ENCODE assay signal across 8 cellular contexts in genomic region chr20:37901667-37902503, GRCh38. TPM values are rescaled to one million over a fixed set of nuclear protein-coding genes. Genes with fewer than 3 reads are reported as not detected.
DNase-seq lines count a peak whose midpoint lies in the region; TF ChIP-seq lines count a peak whose summit lies in the region.

No MANE protein-coding gene starts in this region.

- H3K4me1 Mint-ChIP-seq in activated CD4-positive, alpha-beta T cell treated with anti-CD3 and anti-CD28 coated beads, Interleukin-2, amount 10 ng/mL, durations not matched to agents 24 days and 14 days, result peaks cover 10% of the 10 kb centered on the region

- H2AFZ ChIP-seq in Loucy (ENCODE audit: low read length), result no peak overlapping the region
- no peak overlapping the region for H2AFZ ChIP-seq in neuron (ENCODE audit: low read depth, low read length)

- H3K9ac ChIP-seq in Loucy (ENCODE audit: low read depth, low read length, poor library complexity, severe bottlenecking), result no peak overlapping the region

- peaks cover 2% of the 10 kb centered on the region for H3K36me3 Mint-ChIP-seq in activated CD4-positive, alpha-beta T cell treated with anti-CD3 and anti-CD28 coated beads, Interleukin-2, amount 10 ng/mL, durations not matched to agents 24 days and 14 days (ENCODE audit: low read depth)

- H3F3A ChIP-seq in Loucy (ENCODE audit: low read depth), result no peaks in the 10 kb centered on the region

- H4K20me1 ChIP-seq in Loucy (ENCODE audit: insufficient read depth, low read length, poor library complexity, severe bottlenecking), result no peaks in the 10 kb centered on the region

- H3K9me3 Mint-ChIP-seq in activated CD4-positive, alpha-beta T cell treated with anti-CD3 and anti-CD28 coated beads, Interleukin-2, amount 10 ng/mL, durations not matched to agents 24 days and 14 days, result no peaks in the 10 kb centered on the region

- H3K36me3 ChIP-seq in Loucy (ENCODE audit: insufficient read depth, low read length), result no peaks in the 10 kb centered on the region
- H3K36me3 ChIP-seq in neuron (ENCODE audit: insufficient read depth, low read length), result no peaks in the 10 kb centered on the region

- H3K9me2 ChIP-seq in Loucy (replicated peaks; ENCODE audit: low read depth, low read length), result no peaks in the 10 kb centered on the region

- peak overlapping the region; percentile 11 for H3K4me3 Mint-ChIP-seq in activated CD4-positive, alpha-beta T cell treated with anti-CD3 and anti-CD28 coated beads, Interleukin-2, amount 10 ng/mL, durations not matched to agents 24 days and 14 days

- TF ChIP-seq CTCF in Loucy (conservative IDR thresholded peaks at IDR 0.05; ENCODE audit: low read length) (peak; percentile 45), foreskin fibroblast (IDR thresholded peaks at IDR 0.05; ENCODE audit: low read depth, low read length) (peak; percentile 45)

- no peak for DNase-seq in activated CD4-positive, alpha-beta T cell treated with anti-CD3 and anti-CD28 coated beads, Interleukin-2, amount 10 ng/mL, durations not matched to agents 24 days and 14 days
- no peak for DNase-seq in activated CD4-positive, alpha-beta T cell treated with anti-CD3 and anti-CD28 coated beads for 4 hours
- DNase-seq in SW480 (ENCODE audit: low spot score), result peak; percentile 69
- DNase-seq in foreskin fibroblast, result peak; percentile 32 to 68
- DNase-seq in AML-193 (lab: John Stamatoyannopoulos, UW), result no peak
- DNase-seq in stimulated activated CD4-positive, alpha-beta T cell treated with anti-CD3 and anti-CD28 coated beads, Interleukin-4, amount 100 ng/mL, for 24 hours, result no peak

- no peaks in the 10 kb centered on the region for H3K79me2 ChIP-seq in Loucy (ENCODE audit: insufficient read depth, low read length)

- no peaks in the 10 kb centered on the region for H3K9me3 ChIP-seq in Loucy (ENCODE audit: insufficient read depth, low read depth, low read length)
- H3K9me3 ChIP-seq in neuron (ENCODE audit: low read length), result no peaks in the 10 kb centered on the region

- peaks cover 47% of the 10 kb centered on the region for H3K27me3 Mint-ChIP-seq in activated CD4-positive, alpha-beta T cell treated with anti-CD3 and anti-CD28 coated beads, Interleukin-2, amount 10 ng/mL, durations not matched to agents 24 days and 14 days

- H3K4me1 ChIP-seq in Loucy (ENCODE audit: insufficient read depth, low read length, poor library complexity, severe bottlenecking), result no peaks in the 10 kb centered on the region
- peaks cover 24% of the 10 kb centered on the region for H3K4me1 ChIP-seq in neuron (ENCODE audit: insufficient read depth, low read length)

- intact Hi-C loops in activated CD4-positive, alpha-beta T cell treated with anti-CD3 and anti-CD28 coated beads, Interleukin-2, amount 10 ng/mL, durations not matched to agents 24 days and 14 days (cut with micrococcal nuclease), result loop anchor here (5.0 to 10.0 kb wide), 2 partner anchors 90 to 337 kb away; no protein-coding TSS in a partner anchor

- H3K4me3 ChIP-seq in Loucy (ENCODE audit: low read length, poor library complexity, severe bottlenecking) (no peak overlapping the region), foreskin fibroblast (ENCODE audit: low read depth in 1 of 2, low read length in 2 of 2) (no peak overlapping the region), neuron (ENCODE audit: low read length) (peak overlapping the region; percentile 43)

- no peaks in the 10 kb centered on the region for H3K27me3 ChIP-seq in Loucy (ENCODE audit: insufficient read depth, low read length, poor library complexity, severe bottlenecking)
- no peaks in the 10 kb centered on the region for H3K27me3 ChIP-seq in neuron (ENCODE audit: insufficient read depth, low read length)

- H3K4me2 ChIP-seq in Loucy (ENCODE audit: low read depth, low read length, poor library complexity, severe bottlenecking), result no peak overlapping the region

- H3K27ac Mint-ChIP-seq in activated CD4-positive, alpha-beta T cell treated with anti-CD3 and anti-CD28 coated beads, Interleukin-2, amount 10 ng/mL, durations not matched to agents 24 days and 14 days, result peak overlapping the region; percentile 54

RNA-seq across cellular contexts. Expression of gene VSTM2L, which starts 1.0 kb away (rescaled TPM):
- total RNA-seq in activated CD4-positive, alpha-beta T cell treated with anti-CD3 and anti-CD28 coated beads, Interleukin-2, amount 10 ng/mL, durations not matched to agents 24 days and 14 days, result 0.09 TPM in 1 of 2 replicates, not detected in the other

Comparison
In these comparisons a context has a peak if more than half of its experiments do, and no peak if none do; other contexts are left out.
1. DNase-seq: peak in SW480 (single experiment) and foreskin fibroblast (2 of 2); none in activated CD4-positive, alpha-beta T cell treated with anti-CD3 and anti-CD28 coated beads, Interleukin-2, amount 10 ng/mL, durations not matched to agents 24 days and 14 days (single experiment), activated CD4-positive, alpha-beta T cell treated with anti-CD3 and anti-CD28 coated beads for 4 hours (0 of 2), AML-193 (0 of 2) and stimulated activated CD4-positive, alpha-beta T cell treated with anti-CD3 and anti-CD28 coated beads, Interleukin-4, amount 100 ng/mL, for 24 hours (single experiment).